Comparison of ENCODE assay signal across 8 cellular contexts in genomic region chr1:13700521-13701273, GRCh38. TPM values are rescaled to one million over a fixed set of nuclear protein-coding genes. Genes with fewer than 3 reads are reported as not detected.
DNase-seq lines count a peak whose midpoint lies in the region; ATAC-seq, FAIRE-seq and TF ChIP-seq lines count a peak whose summit lies in the region.

No MANE protein-coding gene starts in this region.

- H4K20me1 ChIP-seq in IMR-90 (ENCODE audit: insufficient read depth, low read length) = no peaks in the 10 kb centered on the region
- H4K20me1 ChIP-seq in H1 (replicated peaks in 1 of 2; ENCODE audit: control insufficient read depth in 1 of 2, insufficient read depth in 2 of 2, low read length in 2 of 2) = peaks cover 2 to 3% of the 10 kb centered on the region in 2 experiments

- H2BK5ac ChIP-seq in IMR-90 (ENCODE audit: low read depth, low read length, poor library complexity, severe bottlenecking) = no peak overlapping the region
- H2BK5ac ChIP-seq in H1 (ENCODE audit: low read depth, low read length) = no peak overlapping the region

- no peak for FAIRE-seq in H1 (lab: Jason Lieb, UNC)

- 0 out of 2 replicates have a peak overlapping the region, but pooled peaks have one; percentile 60 for H2BK12ac ChIP-seq in H1 (ENCODE audit: low read depth, low read length)

- H3K23me2 ChIP-seq in H1 (ENCODE audit: low read depth, low read length) = peaks cover 4% of the 10 kb centered on the region

- H3K56ac ChIP-seq in IMR-90 (ENCODE audit: extremely low read depth, insufficient read depth, low read length) = no peak overlapping the region; the same call in 1 of the 2 replicates
- no peak overlapping the region for H3K56ac ChIP-seq in H1 (replicated peaks; ENCODE audit: insufficient read length, low read depth, low read length)

- no peak overlapping the region for H2AK5ac ChIP-seq in IMR-90 (ENCODE audit: low read depth, low read length)
- no peak overlapping the region for H2AK5ac ChIP-seq in H1 (ENCODE audit: low read depth, low read length)

- TF ChIP-seq RAD21 in IMR-90 (IDR thresholded peaks at IDR 0.05; ENCODE audit: low read length) = no peak
- TF ChIP-seq RAD21 in H1 (IDR thresholded peaks at IDR 0.05 in 1 of 2, conservative IDR thresholded peaks at IDR 0.05 in 1 of 2; ENCODE audit: low read depth in 2 of 2, low read length in 2 of 2) = no peak

- H3K27ac ChIP-seq in IMR-90 (ENCODE audit: insufficient read depth, low read length) (no peak overlapping the region; the same call in 1 of the 2 replicates), H1 (ENCODE audit: low read depth, low read length) (no peak overlapping the region)

- intact Hi-C loops in IMR-90 (cut with micrococcal nuclease) = loop anchor here (2.0 kb wide), 1 partner anchor 48 kb away; no protein-coding TSS in a partner anchor

- H2BK120ac ChIP-seq in IMR-90 (ENCODE audit: low read depth, low read length) = peak overlapping the region; percentile 11; the same call in 1 of the 2 replicates
- H2BK120ac ChIP-seq in H1 (replicated peaks; ENCODE audit: low read depth, low read length) = no peak overlapping the region

- H4K8ac ChIP-seq in IMR-90 (ENCODE audit: low read depth in 2 of 2, low read length in 2 of 2) = peak overlapping the region; percentile 5 to 61; a peak in 2 of 4 replicates
- peak overlapping the region; percentile 93 for H4K8ac ChIP-seq in H1 (ENCODE audit: extremely low read depth, insufficient read depth, low read length)

- dilution Hi-C loops in IMR-90 (cut with HindIII; ENCODE audit: low sequenced_read_pairs, unreplicated experiment) = no loop called here

- no peak overlapping the region for H2BK15ac ChIP-seq in IMR-90 (ENCODE audit: low read depth, low read length)
- no peak overlapping the region for H2BK15ac ChIP-seq in H1 (ENCODE audit: low read length)

- peak overlapping the region; percentile 8 for H3K23ac ChIP-seq in IMR-90 (ENCODE audit: low read depth, low read length)
- H3K23ac ChIP-seq in H1 (ENCODE audit: insufficient read length) = no peak overlapping the region

- H2AFZ ChIP-seq in IMR-90 (replicated peaks; ENCODE audit: low read length, poor library complexity) (peak overlapping the region; percentile 94), H1 (ENCODE audit: low read length) (peak overlapping the region; percentile 83)

- H3K4me2 ChIP-seq in IMR-90 (ENCODE audit: low read depth, low read length) = peak overlapping the region; percentile 81
- H3K4me2 ChIP-seq in H1 (ENCODE audit: insufficient read depth in 1 of 2, low read depth in 2 of 2, low read length in 2 of 2) = peak overlapping the region; percentile 70 to 79

- CTCF ChIA-PET in BJ (lab: Yijun Ruan, JAX) (interaction anchor here (0.6 to 1.2 kb wide), 2 partner anchors 8 to 26 kb away, joined by 3 to 4 read pairs; no protein-coding TSS in a partner anchor), IMR-90 (lab: Yijun Ruan, JAX) (no interaction called here), H1 (lab: Charles Lee; ENCODE audit: partially characterized antibody) (interaction anchor here (0.8 kb wide), 1 partner anchor 9 kb away, joined by 3 read pairs; no protein-coding TSS in a partner anchor)

- ATAC-seq in GM19438 (IDR thresholded peaks at IDR 0.05; ENCODE audit: low read depth, unreplicated experiment) = peak; percentile 34
- peak; percentile 59 for ATAC-seq in IMR-90 (ENCODE audit: low read depth)

- H4K5ac ChIP-seq in IMR-90 (ENCODE audit: low read depth, low read length) (peak overlapping the region; percentile 33; the same call in 1 of the 2 replicates), H1 (ENCODE audit: insufficient read length, low read depth, low read length) (no peak overlapping the region)

- H3K4ac ChIP-seq in IMR-90 (ENCODE audit: low read depth, low read length) (peak overlapping the region; percentile 8; the same call in 1 of the 2 replicates), H1 (replicated peaks; ENCODE audit: insufficient read length, low read depth, low read length) (no peak overlapping the region)

- peak overlapping the region; percentile 8 for H2AK9ac ChIP-seq in IMR-90 (replicated peaks; ENCODE audit: low read depth, low read length, poor library complexity)

- no peak overlapping the region for H4K91ac ChIP-seq in IMR-90 (ENCODE audit: insufficient read depth, low read depth, low read length)
- no peak overlapping the region for H4K91ac ChIP-seq in H1 (replicated peaks; ENCODE audit: insufficient read length, low read length)

- no TSS peak for BruUV-seq in IMR-90 (replicated peaks; lab: Mats Ljungman, UMichigan)

- peaks cover 7 to 12% of the 10 kb centered on the region in 2 experiments for H3K79me1 ChIP-seq in IMR-90 (ENCODE audit: low read depth in 1 of 2, low read length in 2 of 2)
- no peaks in the 10 kb centered on the region for H3K79me1 ChIP-seq in H1 (ENCODE audit: low read depth, low read length)

- peaks cover 0 to 33% of the 10 kb centered on the region in 2 experiments; a peak in 2 of 4 replicates for H3K79me2 ChIP-seq in H1 (ENCODE audit: control insufficient read depth in 1 of 2, insufficient read depth in 2 of 2, low read length in 2 of 2)

- H3K9ac ChIP-seq in IMR-90 (ENCODE audit: low read depth, low read length) (peak overlapping the region; percentile 32), H1 (replicated peaks in 1 of 4; ENCODE audit: extremely low read depth in 1 of 4, low read depth in 3 of 4, low read length in 3 of 4) (peak overlapping the region; percentile 43 to 92 (median 56); a peak in 6 of 7 replicates)

- peak overlapping the region; percentile 27; the same call in 1 of the 2 replicates for H2BK20ac ChIP-seq in IMR-90 (ENCODE audit: low read depth, low read length)
- no peak overlapping the region for H2BK20ac ChIP-seq in H1 (ENCODE audit: low read length)

- H3K36me3 ChIP-seq in BJ (ENCODE audit: control insufficient read depth, insufficient read depth, low read length) (no peaks in the 10 kb centered on the region), IMR-90 (ENCODE audit: control insufficient read depth, insufficient read depth, low read length) (no peaks in the 10 kb centered on the region), H1 (ENCODE audit: control insufficient read depth in 2 of 4, insufficient read depth in 4 of 4, low read length in 3 of 4) (no peaks in the 10 kb centered on the region)

- WGBS in IMR-90 (ENCODE audit: extremely low coverage in 2 of 2, insufficient read length in 1 of 2), 2 experiments = 4% methylated on average over 17 of the region's 48 CpGs; no CpG with 5 or more reads in 1 of the 2 experiments
- WGBS in H1 (ENCODE audit: extremely low coverage in 1 of 2, insufficient coverage in 1 of 2, insufficient read length in 1 of 2, insufficient replicate concordance in 2 of 2, low coverage in 1 of 2, low lambda C conversion rate in 2 of 2, missing lambda C conversion rate in 1 of 2), 2 experiments = 26% methylated on average over 35 of the region's 48 CpGs; no CpG with 5 or more reads in 1 of the 2 experiments

- no peak for TF ChIP-seq POLR2A in IMR-90 (IDR thresholded peaks at IDR 0.05; ENCODE audit: low read depth, low read length)
- no peak for TF ChIP-seq POLR2A in H1 (IDR thresholded peaks at IDR 0.05; ENCODE audit: control extremely low read depth in 1 of 2, low read depth in 2 of 2, low read length in 2 of 2)

- H3K9me1 ChIP-seq in IMR-90 (ENCODE audit: insufficient read depth, low read length) = no peaks in the 10 kb centered on the region

- in situ Hi-C loops in IMR-90 (cut with MboI; ENCODE audit: low sequenced_read_pairs) = no loop called here

- H3K4me1 ChIP-seq in IMR-90 (ENCODE audit: control insufficient read depth, insufficient read depth, low read length) (peaks cover 4% of the 10 kb centered on the region), H1 (replicated peaks in 1 of 4; ENCODE audit: control insufficient read depth in 3 of 4, insufficient read depth in 4 of 4, low read length in 3 of 4) (peaks cover 0 to 7% (median 2%) of the 10 kb centered on the region in 4 experiments; a peak in 3 of 7 replicates), mononuclear cell (ENCODE audit: insufficient read depth, low read length) (peaks cover 32% of the 10 kb centered on the region)

- TF ChIP-seq EP300 in H1 (IDR thresholded peaks at IDR 0.05; ENCODE audit: borderline replicate concordance in 1 of 2, low read depth in 2 of 2, low read length in 2 of 2) = no peak

- H3K14ac ChIP-seq in IMR-90 (replicated peaks; ENCODE audit: low read depth, low read length) = peak overlapping the region; percentile 85
- H3K14ac ChIP-seq in H1 (ENCODE audit: insufficient read length) = no peak overlapping the region

- no peak overlapping the region for H3K18ac ChIP-seq in IMR-90 (ENCODE audit: low read depth, low read length)
- no peak overlapping the region for H3K18ac ChIP-seq in H1 (ENCODE audit: extremely low read depth, low read length)

- no peaks in the 10 kb centered on the region for H3K27me3 ChIP-seq in BJ (ENCODE audit: control insufficient read depth, insufficient read depth, low read length)
- no peaks in the 10 kb centered on the region for H3K27me3 ChIP-seq in IMR-90 (ENCODE audit: control insufficient read depth, insufficient read depth, low read length)
- H3K27me3 ChIP-seq in H1 (replicated peaks in 1 of 4; ENCODE audit: control insufficient read depth in 3 of 4, extremely low read depth in 1 of 4, insufficient read depth in 3 of 4, low read length in 3 of 4) = peaks cover 1 to 18% (median 14%) of the 10 kb centered on the region in 4 experiments
- no peaks in the 10 kb centered on the region for H3K27me3 ChIP-seq in mononuclear cell (ENCODE audit: insufficient read depth, low read length)

- TF ChIP-seq CTCF in BJ (IDR thresholded peaks at IDR 0.05; ENCODE audit: insufficient read depth, low read depth, low read length) (no peak), IMR-90 (conservative IDR thresholded peaks at IDR 0.05; ENCODE audit: low read depth, low read length) (no peak), H1 (IDR thresholded peaks at IDR 0.05; ENCODE audit: control extremely low read depth in 1 of 3, insufficient read depth in 1 of 3, low read depth in 1 of 3, low read length in 3 of 3) (no peak)

- peak overlapping the region; percentile 75 for H3K4me3 ChIP-seq in BJ (ENCODE audit: low read depth, low read length)
- peak overlapping the region; percentile 96 for H3K4me3 ChIP-seq in IMR-90 (ENCODE audit: insufficient read depth, low read depth, low read length)
- H3K4me3 ChIP-seq in H1 (ENCODE audit: extremely low read depth in 1 of 4, insufficient read depth in 2 of 4, low read depth in 3 of 4, low read length in 4 of 4) = peak overlapping the region; percentile 61 to 83 (median 66)
- peak overlapping the region; percentile 68 for H3K4me3 ChIP-seq in mononuclear cell (ENCODE audit: low read length)

- H3K9me3 ChIP-seq in IMR-90 (ENCODE audit: control insufficient read depth, insufficient read depth, low read length) (no peaks in the 10 kb centered on the region; the same call in 1 of the 2 replicates), H1 (ENCODE audit: insufficient read depth in 2 of 2, low read depth in 1 of 2, low read length in 1 of 2) (peaks cover 9 to 11% of the 10 kb centered on the region in 2 experiments; a peak in 3 of 4 replicates), mononuclear cell (ENCODE audit: low read depth, low read length) (no peaks in the 10 kb centered on the region)

- POLR2A ChIA-PET in BJ (lab: Charles Lee) (interaction anchor here (0.6 kb wide), 1 partner anchor 30 kb away, joined by 3 read pairs; no protein-coding TSS in a partner anchor), IMR-90 (lab: Charles Lee; ENCODE audit: unreplicated experiment) (no interaction called here), H1 (lab: Charles Lee; ENCODE audit: partially characterized antibody) (no interaction called here)

- no peak for DNase-seq in BJ (ENCODE audit: low read depth)
- DNase-seq in IMR-90 = peak; percentile 20
- DNase-seq in activated CD4-positive, alpha-beta T cell treated with anti-CD3 and anti-CD28 coated beads, Interleukin-2, amount 50 U/mL, for 4 hours = peak; percentile 46 to 52
- peak in 1 of 2 experiments; percentile 47 for DNase-seq in H1 (ENCODE audit: low read depth in 1 of 2, low spot score in 2 of 2)
- DNase-seq in stimulated activated CD8-positive, alpha-beta memory T cell treated with anti-CD3 and anti-CD28 coated beads, Interleukin-2, amount 100 ng/mL, for 1 hour (ENCODE audit: low read depth in 2 of 2) = peak; percentile 6 to 25
- no peak for DNase-seq in NCI-H1694 (lab: John Stamatoyannopoulos, UW)

RNA-seq across cellular contexts. Expression of gene PRDM2, which starts 0.7 kb away (rescaled TPM):
- polyA plus RNA-seq in BJ (2011; rRNA removed) (9.6 and 11.6 TPM in 2 replicates), IMR-90 (2012; rRNA removed) (8.4 and 8.9 TPM in 2 replicates), H1 (2011; rRNA removed) (5.1 and 5.8 TPM in 2 replicates)
- polyA minus RNA-seq in BJ (2011; rRNA and poly(A)+ RNA removed) = 11.6 and 16.7 TPM in 2 replicates
- total RNA-seq in IMR-90 (2012; rRNA removed) (3.4 and 4.7 TPM in 2 replicates), mononuclear cell (124 TPM)
- 3.6 and 5.6 TPM in 2 replicates for polyA plus RNA-seq in IMR-90 (2012; cell fraction: cytosol; rRNA removed)
- polyA plus RNA-seq in IMR-90 (2012; cell fraction: nucleus; rRNA removed; ENCODE audit: low replicate concordance) = 15.1 and 38.5 TPM in 2 replicates
- 20.2 and 21.2 TPM in 2 replicates for total RNA-seq in H1 (2021; fragmentation: NEBNext Ultra II Directional; extraction: Animal tissue kit (Norgen Biotek cat#: 25700))
- polyA plus RNA-seq in H1 (2011; cell fraction: cytosol; rRNA removed) = 6.6 TPM
- polyA plus RNA-seq in H1 (2011; cell fraction: nucleus; rRNA removed) = 7.7 TPM
- 8.2 to 11.1 TPM (median 10.0 TPM) in 4 replicates for polyA plus RNA-seq in H1 (2012, experiment 1 of 2)
- polyA plus RNA-seq in H1 (2012, experiment 2 of 2) = 1.4 TPM
- 14.0 TPM for polyA plus RNA-seq in H1 (2013, experiment 1 of 2)
- polyA plus RNA-seq in H1 (2013, experiment 2 of 2) = 12.8 TPM
- polyA minus RNA-seq in H1 (2011; rRNA and poly(A)+ RNA removed) = 10.3 and 10.8 TPM in 2 replicates
- polyA minus RNA-seq in H1 (2011; cell fraction: cytosol; rRNA and poly(A)+ RNA removed) = 7.1 TPM
- polyA minus RNA-seq in H1 (2011; cell fraction: nucleus; rRNA and poly(A)+ RNA removed) = 27.3 TPM

Comparison
In these comparisons a context has a peak if more than half of its experiments do, and no peak if none do; other contexts are left out.
1. DNase-seq: peak in IMR-90 (single experiment), activated CD4-positive, alpha-beta T cell treated with anti-CD3 and anti-CD28 coated beads, Interleukin-2, amount 50 U/mL, for 4 hours (2 of 2) and stimulated activated CD8-positive, alpha-beta memory T cell treated with anti-CD3 and anti-CD28 coated beads, Interleukin-2, amount 100 ng/mL, for 1 hour (2 of 2); none in BJ (single experiment) and NCI-H1694 (single experiment).
2. Peak in every context shown above with its lines, with median percentiles within 50 percentile points of each other: H3K4me3 ChIP-seq.